Comparison of ENCODE assay signal across 18 cellular contexts in the genomic region with DNA sequence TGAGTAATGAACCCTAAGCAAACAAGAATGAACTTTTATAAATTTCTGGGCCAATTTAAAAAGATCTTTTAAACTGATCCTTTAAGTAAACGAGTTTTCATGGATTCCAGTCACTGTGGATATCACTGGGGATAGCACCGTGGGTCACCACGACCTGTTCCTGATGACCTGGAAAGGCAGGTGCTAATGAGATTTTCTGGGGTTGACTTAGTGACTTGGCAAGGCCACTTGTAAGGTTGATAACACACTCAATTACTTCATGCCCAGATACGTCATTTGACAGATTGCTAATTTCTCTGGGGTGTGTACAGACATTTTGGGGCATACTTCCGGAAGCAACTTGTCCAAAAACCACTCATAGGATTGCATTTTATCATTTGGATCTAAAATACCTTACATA. TPM values are rescaled to one million over a fixed set of nuclear protein-coding genes. Genes with fewer than 3 reads are reported as not detected.
A peak's percentile ranks its signal among the peaks of the same experiment; 100 is the strongest.
DNase-seq lines count a peak whose midpoint lies in the region; ATAC-seq, FAIRE-seq and TF ChIP-seq lines count a peak whose summit lies in the region.
"Had no signal": no experiment of that assay in that cellular context is flagged by ENCODE, and none has a peak within 500 bp of the region (broad histone marks: within the 10 kb centered on the region; RNA-seq: fewer than 3 reads in every experiment).

No MANE protein-coding gene starts in this region.

- H3K4me1 ChIP-seq in left ventricle myocardium inferior (peaks cover 30% of the 10 kb centered on the region), body of pancreas (peaks cover 22% of the 10 kb centered on the region), pancreas (peaks cover 0 to 5% (median 0%) of the 10 kb centered on the region in 3 donors), stomach smooth muscle (ENCODE audit: control insufficient read depth, insufficient read depth, low read length) (peaks cover 17% of the 10 kb centered on the region)

- no peak for TF ChIP-seq POLR2A in body of pancreas (IDR thresholded peaks at IDR 0.05)

- ATAC-seq in Right ventricle myocardium superior (ENCODE audit: poor library complexity), result no peak
- ATAC-seq in body of pancreas, result peak; percentile 66
- ATAC-seq in pancreas, result peak; percentile 63 to 76 (median 72)
- ATAC-seq in GM19351 (IDR thresholded peaks at IDR 0.05; ENCODE audit: unreplicated experiment), result no peak
- ATAC-seq in HG02840 (IDR thresholded peaks at IDR 0.05; ENCODE audit: low FRiP score, unreplicated experiment), result no peak
- ATAC-seq: GM23338 had no signal

- H3K36me3 ChIP-seq in left ventricle myocardium inferior (peaks cover 4% of the 10 kb centered on the region), body of pancreas (replicated peaks in 1 of 2; ENCODE audit: insufficient read depth in 1 of 2, low read depth in 2 of 2) (no peaks in the 10 kb centered on the region), pancreas (no peaks in the 10 kb centered on the region), stomach smooth muscle (ENCODE audit: control insufficient read depth in 2 of 2, insufficient read depth in 2 of 2, low read length in 2 of 2) (peaks cover 35 to 40% of the 10 kb centered on the region in 2 donors)

- H3K4me3 ChIP-seq in left ventricle myocardium inferior (no peak overlapping the region), body of pancreas (no peak overlapping the region), pancreas (no peak overlapping the region), stomach smooth muscle (ENCODE audit: low read length in 2 of 2) (no peak overlapping the region)
- H3K4me3 ChIP-seq: GM23338 had no signal

- intact Hi-C loops in left ventricle myocardium inferior (cut with micrococcal nuclease) (no loop called here), Right ventricle myocardium superior (cut with DNase I) (no loop called here), body of pancreas (cut with DNase I) (no loop called here), pancreas (cut with DNase I) (no loop called here)

- H3K9ac ChIP-seq in stomach smooth muscle (ENCODE audit: low read length in 2 of 2), result no peak overlapping the region

- H3K27ac ChIP-seq in left ventricle myocardium inferior (replicated peaks) (peak overlapping the region; percentile 27), body of pancreas (peak overlapping the region in 1 of 4 donors; percentile 26), pancreas (no peak overlapping the region), stomach smooth muscle (ENCODE audit: low read length) (peak overlapping the region; percentile 31)

- TF ChIP-seq CTCF in left ventricle myocardium inferior (IDR thresholded peaks at IDR 0.05; ENCODE audit: borderline replicate concordance) (no peak), body of pancreas (IDR thresholded peaks at IDR 0.05) (no peak), pancreas (IDR thresholded peaks at IDR 0.05) (no peak)

- H3K9me3 ChIP-seq in left ventricle myocardium inferior (replicated peaks) (no peaks in the 10 kb centered on the region), body of pancreas (no peaks in the 10 kb centered on the region), pancreas (no peaks in the 10 kb centered on the region), stomach smooth muscle (ENCODE audit: control insufficient read depth in 2 of 2, low read length in 2 of 2) (no peaks in the 10 kb centered on the region)

- H3K27me3 ChIP-seq in left ventricle myocardium inferior (ENCODE audit: low read depth), result no peaks in the 10 kb centered on the region
- H3K27me3 ChIP-seq in body of pancreas, result no peaks in the 10 kb centered on the region
- no peaks in the 10 kb centered on the region for H3K27me3 ChIP-seq in pancreas
- H3K27me3 ChIP-seq in stomach smooth muscle (ENCODE audit: control insufficient read depth in 1 of 2, insufficient read depth in 2 of 2, low read length in 2 of 2), result no peaks in the 10 kb centered on the region

- FAIRE-seq in pancreas (lab: Jason Lieb, UNC), result no peak
- FAIRE-seq: GM18507 had no signal

- DNase-seq in left ventricle myocardium inferior (no peak), Right ventricle myocardium superior (no peak), body of pancreas (peak; percentile 34 to 73 (median 46)), pancreas (peak in 2 of 6 donors; percentile 41 to 43)
- DNase-seq: 8988T; AML-193; C1 segment of cervical spinal cord; Calu3; CD4-positive, alpha-beta T cell; DMS 273 treated with DMSO at 0.1 percent for 48 hours; HCEC 1CT; HFFc6 had no signal

- WGBS in body of pancreas, 2 donors, result 22 to 25% methylated on average over 5 of the region's 5 CpGs
- 19 to 20% methylated on average over 5 of the region's 5 CpGs for WGBS in pancreas, 2 donors

RNA-seq across cellular contexts. Expression of gene PDLIM3, which starts 24.5 kb away (rescaled TPM):
- 308 TPM for total RNA-seq in left ventricle myocardium inferior
- total RNA-seq in Right ventricle myocardium superior, result 208 TPM
- total RNA-seq in body of pancreas, result 10 to 100 TPM; 22.1 to 40.2 TPM
- total RNA-seq in pancreas, result 10 to 100 TPM in 3 of 6 donors, 1 to 10 TPM in 3; 6.3 to 32.9 (median 10.7) TPM
- polyA plus RNA-seq in pancreas, result 10 to 100 TPM; 30.6 to 50.5 TPM
- total RNA-seq: CD4-positive, alpha-beta T cell; HFFc6 had no signal

RNA-seq across cellular contexts. Expression of gene CCDC110, which starts 39.3 kb away (rescaled TPM):
- total RNA-seq in left ventricle myocardium inferior (2.0 TPM), Right ventricle myocardium superior (1.6 TPM), body of pancreas (10 to 100 TPM; 15.3 to 20.1 TPM), pancreas (10 to 100 TPM; 11.2 to 25.8 (median 19.6) TPM)
- 1 to 10 TPM; 4.1 to 6.2 TPM for polyA plus RNA-seq in pancreas
- total RNA-seq: Calu3, Daoy, HFFc6 had no signal

Comparison
In these comparisons a context has a peak if more than half of its experiments do, and no peak if none do; other contexts are left out.
1. DNase-seq: peak in body of pancreas (4 of 4); none in left ventricle myocardium inferior (single experiment) and Right ventricle myocardium superior (single experiment).
2. H3K27ac ChIP-seq: peak in left ventricle myocardium inferior (single experiment) and stomach smooth muscle (single experiment); none in pancreas (0 of 4).
3. ATAC-seq: peak in body of pancreas (single experiment) and pancreas (4 of 4); none in Right ventricle myocardium superior (single experiment), GM19351 (single experiment) and HG02840 (single experiment).